Comparison of ENCODE assay signal across 8 cellular contexts in the genomic region with DNA sequence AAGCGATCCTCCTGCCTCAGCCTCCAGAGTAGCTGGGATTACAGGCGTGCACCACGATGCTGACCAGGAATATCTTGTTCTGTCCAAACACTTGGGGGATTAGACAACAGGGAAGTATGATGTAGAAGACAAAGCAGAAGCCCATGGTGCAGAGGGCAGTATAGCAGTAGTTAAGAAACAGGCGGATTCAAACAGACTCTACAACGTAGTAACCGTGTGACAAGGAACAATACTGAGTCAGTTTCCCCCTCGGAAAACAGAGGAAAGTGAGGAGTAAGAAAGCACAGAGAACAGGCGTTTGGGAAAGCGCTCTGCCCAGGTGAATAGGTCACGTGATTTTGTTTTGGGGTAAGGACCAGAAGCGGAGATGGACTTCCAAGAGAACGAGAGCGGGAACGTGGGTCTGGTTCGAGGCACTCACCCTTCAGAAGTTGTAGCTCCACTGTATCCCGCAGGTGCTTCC. TPM values are rescaled to one million over a fixed set of nuclear protein-coding genes. Genes with fewer than 3 reads are reported as not detected.
DNase-seq lines count a peak whose midpoint lies in the region; ATAC-seq and TF ChIP-seq lines count a peak whose summit lies in the region.

No MANE protein-coding gene starts in this region.

- H3K27me3 ChIP-seq in cardiac muscle cell, result no peaks in the 10 kb centered on the region
- no peaks in the 10 kb centered on the region for H3K27me3 ChIP-seq in IMR-90 (ENCODE audit: control insufficient read depth, insufficient read depth, low read length)

- H4K91ac ChIP-seq in IMR-90 (ENCODE audit: insufficient read depth, low read depth, low read length), result peak overlapping the region; percentile 85; the same call in 1 of the 2 replicates

- peak overlapping the region; percentile 80 for H3K4ac ChIP-seq in IMR-90 (ENCODE audit: low read depth, low read length)

- TF ChIP-seq RAD21 in IMR-90 (IDR thresholded peaks at IDR 0.05; ENCODE audit: low read length), result no peak

- H3K9me3 ChIP-seq in cardiac muscle cell (ENCODE audit: low read depth) (no peaks in the 10 kb centered on the region), IMR-90 (ENCODE audit: control insufficient read depth, insufficient read depth, low read length) (no peaks in the 10 kb centered on the region)

- peak overlapping the region; percentile 89 for H2AK9ac ChIP-seq in IMR-90 (replicated peaks; ENCODE audit: low read depth, low read length, poor library complexity)

- peak overlapping the region; percentile 33 for H2BK5ac ChIP-seq in IMR-90 (ENCODE audit: low read depth, low read length, poor library complexity, severe bottlenecking)

- peaks cover 7% of the 10 kb centered on the region for H3K4me1 Mint-ChIP-seq in dendritic cell treated with granulocyte-macrophage colony-stimulating factor and Interleukin-4, amounts not matched to agents 40 ng/mL and 50 ng/mL, for 4 days (ENCODE audit: low read depth)
- H3K4me1 Mint-ChIP-seq in nephron, result peaks cover 13% of the 10 kb centered on the region

- no peak overlapping the region for H3K27ac ChIP-seq in cardiac muscle cell
- H3K27ac ChIP-seq in IMR-90 (ENCODE audit: insufficient read depth, low read length), result peak overlapping the region; percentile 37

- 0 out of 2 replicates have a peak, but pooled peaks cover 4% of the 10 kb centered on the region for H4K20me1 ChIP-seq in IMR-90 (ENCODE audit: insufficient read depth, low read length)

- in situ Hi-C loops in IMR-90 (cut with MboI; ENCODE audit: low sequenced_read_pairs), result no loop called here

- H2AFZ ChIP-seq in IMR-90 (replicated peaks; ENCODE audit: low read length, poor library complexity), result peak overlapping the region; percentile 98

- intact Hi-C loops in left ventricle myocardium superior (cut with micrococcal nuclease), result no loop called here
- intact Hi-C loops in IMR-90 (cut with micrococcal nuclease), result loop anchor here (2.0 kb wide), 1 partner anchor 27 kb away; no protein-coding TSS in a partner anchor
- intact Hi-C loops in dendritic cell treated with granulocyte-macrophage colony-stimulating factor and Interleukin-4, amounts not matched to agents 40 ng/mL and 50 ng/mL, for 4 days (cut with micrococcal nuclease), result loop anchor here (1.0 kb wide), 3 partner anchors 18 to 49 kb away; a partner anchor contains a TSS

- peaks cover 2% of the 10 kb centered on the region; the same call in 1 of the 2 replicates for H3K9me1 ChIP-seq in IMR-90 (ENCODE audit: insufficient read depth, low read length)

- peak overlapping the region; percentile 95 for H3K4me2 ChIP-seq in IMR-90 (ENCODE audit: low read depth, low read length)

- H3K27ac Mint-ChIP-seq in dendritic cell treated with granulocyte-macrophage colony-stimulating factor and Interleukin-4, amounts not matched to agents 40 ng/mL and 50 ng/mL, for 4 days, result peak overlapping the region; percentile 90
- peak overlapping the region; percentile 99 to 100 (median 99) for H3K27ac Mint-ChIP-seq in nephron

- H3K4me3 Mint-ChIP-seq in dendritic cell treated with granulocyte-macrophage colony-stimulating factor and Interleukin-4, amounts not matched to agents 40 ng/mL and 50 ng/mL, for 4 days, result peak overlapping the region; percentile 86
- H3K4me3 Mint-ChIP-seq in nephron, result peak overlapping the region; percentile 91 to 98 (median 94)

- dilution Hi-C loops in IMR-90 (cut with HindIII; ENCODE audit: low sequenced_read_pairs, unreplicated experiment), result no loop called here

- CTCF ChIA-PET in IMR-90 (lab: Yijun Ruan, JAX), result no interaction called here

- no peak for DNase-seq in cardiac muscle cell (ENCODE audit: low read depth in 1 of 2, low spot score in 1 of 2)
- DNase-seq in left ventricle myocardium superior, result no peak
- no peak for DNase-seq in IMR-90
- DNase-seq in NCI-H1417 treated with DMSO at 0.1 percent for 48 hours (lab: John Stamatoyannopoulos, UW), result no peak
- DNase-seq in NAMALWA (ENCODE audit: low spot score), result no peak
- DNase-seq in MV-4-11 (lab: John Stamatoyannopoulos, UW), result no peak

- peaks cover 13% of the 10 kb centered on the region for H3K4me1 ChIP-seq in cardiac muscle cell (ENCODE audit: low read depth)
- H3K4me1 ChIP-seq in IMR-90 (ENCODE audit: control insufficient read depth, insufficient read depth, low read length), result peaks cover 5% of the 10 kb centered on the region

- H4K5ac ChIP-seq in IMR-90 (ENCODE audit: low read depth, low read length), result peak overlapping the region; percentile 85

- no peak for ATAC-seq in left ventricle myocardium superior
- peak; percentile 8 for ATAC-seq in IMR-90 (ENCODE audit: low read depth)

- no peak overlapping the region for H3K18ac ChIP-seq in IMR-90 (ENCODE audit: low read depth, low read length)

- H3K36me3 Mint-ChIP-seq in dendritic cell treated with granulocyte-macrophage colony-stimulating factor and Interleukin-4, amounts not matched to agents 40 ng/mL and 50 ng/mL, for 4 days (ENCODE audit: low read depth), result peaks cover 53% of the 10 kb centered on the region
- peaks cover 21% of the 10 kb centered on the region for H3K36me3 Mint-ChIP-seq in nephron (ENCODE audit: low read depth)

- H3K79me1 ChIP-seq in IMR-90 (ENCODE audit: low read depth in 1 of 2, low read length in 2 of 2), result peaks cover 38 to 51% of the 10 kb centered on the region in 2 experiments

- H3K23ac ChIP-seq in IMR-90 (ENCODE audit: low read depth, low read length), result peak overlapping the region; percentile 84

- H3K9ac ChIP-seq in IMR-90 (ENCODE audit: low read depth, low read length), result peak overlapping the region; percentile 89

- no peak overlapping the region for H2BK120ac ChIP-seq in IMR-90 (ENCODE audit: low read depth, low read length)

- peak overlapping the region; percentile 60 for H3K4me3 ChIP-seq in cardiac muscle cell
- peak overlapping the region; percentile 57 for H3K4me3 ChIP-seq in IMR-90 (ENCODE audit: insufficient read depth, low read depth, low read length)

- TF ChIP-seq POLR2A in IMR-90 (IDR thresholded peaks at IDR 0.05; ENCODE audit: low read depth, low read length), result no peak

- BruUV-seq in IMR-90 (replicated peaks; lab: Mats Ljungman, UMichigan), result no TSS peak

- H3K56ac ChIP-seq in IMR-90 (ENCODE audit: extremely low read depth, insufficient read depth, low read length), result peak overlapping the region; percentile 74

- peak overlapping the region; percentile 84 for H2AK5ac ChIP-seq in IMR-90 (ENCODE audit: low read depth, low read length)

- H3K27me3 Mint-ChIP-seq in dendritic cell treated with granulocyte-macrophage colony-stimulating factor and Interleukin-4, amounts not matched to agents 40 ng/mL and 50 ng/mL, for 4 days, result no peaks in the 10 kb centered on the region
- H3K27me3 Mint-ChIP-seq in nephron (ENCODE audit: low read depth), result no peaks in the 10 kb centered on the region

- H2BK20ac ChIP-seq in IMR-90 (ENCODE audit: low read depth, low read length), result no peak overlapping the region

- H3K9me3 Mint-ChIP-seq in dendritic cell treated with granulocyte-macrophage colony-stimulating factor and Interleukin-4, amounts not matched to agents 40 ng/mL and 50 ng/mL, for 4 days, result no peaks in the 10 kb centered on the region
- no peaks in the 10 kb centered on the region for H3K9me3 Mint-ChIP-seq in nephron

- peak overlapping the region; percentile 1 for H3K14ac ChIP-seq in IMR-90 (replicated peaks; ENCODE audit: low read depth, low read length)

- H3K36me3 ChIP-seq in cardiac muscle cell, result peaks cover 6% of the 10 kb centered on the region
- H3K36me3 ChIP-seq in IMR-90 (ENCODE audit: control insufficient read depth, insufficient read depth, low read length), result peaks cover 16% of the 10 kb centered on the region

- TF ChIP-seq CTCF in cardiac muscle cell (IDR thresholded peaks at IDR 0.05; ENCODE audit: low read depth, low read length) (no peak), IMR-90 (conservative IDR thresholded peaks at IDR 0.05; ENCODE audit: low read depth, low read length) (no peak), nephron (IDR thresholded peaks at IDR 0.05; ENCODE audit: unreplicated experiment in 3 of 3) (no peak)

- POLR2A ChIA-PET in IMR-90 (lab: Charles Lee; ENCODE audit: unreplicated experiment), result no interaction called here

- peak overlapping the region; percentile 99 to 100 for H4K8ac ChIP-seq in IMR-90 (ENCODE audit: low read depth in 2 of 2, low read length in 2 of 2)

- 3% methylated on average over 10 of the region's 16 CpGs; no CpG with 5 or more reads in 1 of the 2 experiments for WGBS in IMR-90 (ENCODE audit: extremely low coverage in 2 of 2, insufficient read length in 1 of 2), 2 experiments

- peak overlapping the region; percentile 48; the same call in 2 of the 3 replicates for H2BK15ac ChIP-seq in IMR-90 (ENCODE audit: low read depth, low read length)

RNA-seq across cellular contexts. Expression of a gene that starts 0.3 kb away (rescaled TPM):
- total RNA-seq in cardiac muscle cell, result 15.5 and 18.6 TPM in 2 replicates
- 54.2 and 63.5 TPM in 2 replicates for polyA plus RNA-seq in cardiac muscle cell
- 41.4 TPM for total RNA-seq in left ventricle myocardium superior
- total RNA-seq in IMR-90 (2012; rRNA removed), result 16.7 and 21.3 TPM in 2 replicates
- 17.4 and 18.0 TPM in 2 replicates for polyA plus RNA-seq in IMR-90 (2012; rRNA removed)
- polyA plus RNA-seq in IMR-90 (2012; cell fraction: cytosol; rRNA removed), result 11.0 TPM in 2 replicates
- 6.4 and 11.4 TPM in 2 replicates for polyA plus RNA-seq in IMR-90 (2012; cell fraction: nucleus; rRNA removed; ENCODE audit: low replicate concordance)

RNA-seq across cellular contexts. Expression of a gene that starts 0.7 kb away (rescaled TPM):
- total RNA-seq in cardiac muscle cell, result 87.1 and 93.3 TPM in 2 replicates
- 75.1 and 81.1 TPM in 2 replicates for polyA plus RNA-seq in cardiac muscle cell
- 30.7 TPM for total RNA-seq in left ventricle myocardium superior
- 20.0 and 20.1 TPM in 2 replicates for total RNA-seq in IMR-90 (2012; rRNA removed)
- 40.7 and 41.4 TPM in 2 replicates for polyA plus RNA-seq in IMR-90 (2012; rRNA removed)
- polyA plus RNA-seq in IMR-90 (2012; cell fraction: cytosol; rRNA removed), result 39.1 and 45.7 TPM in 2 replicates
- 112 and 183 TPM in 2 replicates for polyA plus RNA-seq in IMR-90 (2012; cell fraction: nucleus; rRNA removed; ENCODE audit: low replicate concordance)

RNA-seq across cellular contexts. Expression of a gene that starts 18.4 kb away (rescaled TPM):
- total RNA-seq in cardiac muscle cell (16.9 and 30.2 TPM in 2 replicates), left ventricle myocardium superior (19.4 TPM), IMR-90 (2012; rRNA removed) (9.2 and 9.7 TPM in 2 replicates)
- polyA plus RNA-seq in cardiac muscle cell (17.8 TPM in 2 replicates), IMR-90 (2012; rRNA removed) (13.7 and 14.8 TPM in 2 replicates)
- 11.7 and 14.4 TPM in 2 replicates for polyA plus RNA-seq in IMR-90 (2012; cell fraction: cytosol; rRNA removed)
- 10.3 and 25.2 TPM in 2 replicates for polyA plus RNA-seq in IMR-90 (2012; cell fraction: nucleus; rRNA removed; ENCODE audit: low replicate concordance)

RNA-seq across cellular contexts. Expression of a gene that starts 45.8 kb away (rescaled TPM):
- total RNA-seq in cardiac muscle cell (37.7 and 61.0 TPM in 2 replicates), left ventricle myocardium superior (16.2 TPM), IMR-90 (2012; rRNA removed) (37.5 and 38.9 TPM in 2 replicates)
- polyA plus RNA-seq in cardiac muscle cell (58.2 and 82.6 TPM in 2 replicates), IMR-90 (2012; rRNA removed) (93.5 and 99.7 TPM in 2 replicates)
- 67.9 and 73.4 TPM in 2 replicates for polyA plus RNA-seq in IMR-90 (2012; cell fraction: cytosol; rRNA removed)
- 21.7 and 25.2 TPM in 2 replicates for polyA plus RNA-seq in IMR-90 (2012; cell fraction: nucleus; rRNA removed; ENCODE audit: low replicate concordance)

RNA-seq across cellular contexts. Expression of a gene that starts 46.1 kb away (rescaled TPM):
- total RNA-seq in cardiac muscle cell (95.3 and 96.4 TPM in 2 replicates), left ventricle myocardium superior (83.5 TPM), IMR-90 (2012; rRNA removed) (118 TPM in 2 replicates)
- polyA plus RNA-seq in cardiac muscle cell (32.0 and 35.3 TPM in 2 replicates), IMR-90 (2012; rRNA removed) (124 and 146 TPM in 2 replicates)
- polyA plus RNA-seq in IMR-90 (2012; cell fraction: cytosol; rRNA removed), result 69.6 and 69.8 TPM in 2 replicates
- polyA plus RNA-seq in IMR-90 (2012; cell fraction: nucleus; rRNA removed; ENCODE audit: low replicate concordance), result 168 and 324 TPM in 2 replicates
